1 cellular context compared by ENCODE assay signal in the genomic region with DNA sequence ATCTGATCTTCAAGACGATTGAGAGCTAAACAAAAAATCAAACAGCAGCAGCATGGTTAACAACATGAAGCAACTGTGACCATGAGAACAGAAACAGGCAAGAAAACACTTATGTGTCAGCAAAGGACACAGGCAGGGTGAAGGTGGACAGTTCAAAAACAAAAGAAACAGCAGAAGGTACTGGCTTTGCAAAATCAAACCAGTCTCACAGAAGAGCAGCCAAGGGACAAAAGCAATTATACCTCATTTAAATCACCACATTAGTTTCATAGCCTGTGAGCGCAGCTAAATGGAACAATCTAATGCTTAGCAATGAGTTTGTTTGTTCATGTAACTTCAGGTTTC.
TF ChIP-seq lines count a peak whose summit lies in the region.

No MANE protein-coding gene starts in this region.

TF ChIP-seq in K562, 482 proteins besides CTCF, POLR2A, EP300 and RAD21 (continued from another document and continues in another):
- TF ChIP-seq, protein P1, sequence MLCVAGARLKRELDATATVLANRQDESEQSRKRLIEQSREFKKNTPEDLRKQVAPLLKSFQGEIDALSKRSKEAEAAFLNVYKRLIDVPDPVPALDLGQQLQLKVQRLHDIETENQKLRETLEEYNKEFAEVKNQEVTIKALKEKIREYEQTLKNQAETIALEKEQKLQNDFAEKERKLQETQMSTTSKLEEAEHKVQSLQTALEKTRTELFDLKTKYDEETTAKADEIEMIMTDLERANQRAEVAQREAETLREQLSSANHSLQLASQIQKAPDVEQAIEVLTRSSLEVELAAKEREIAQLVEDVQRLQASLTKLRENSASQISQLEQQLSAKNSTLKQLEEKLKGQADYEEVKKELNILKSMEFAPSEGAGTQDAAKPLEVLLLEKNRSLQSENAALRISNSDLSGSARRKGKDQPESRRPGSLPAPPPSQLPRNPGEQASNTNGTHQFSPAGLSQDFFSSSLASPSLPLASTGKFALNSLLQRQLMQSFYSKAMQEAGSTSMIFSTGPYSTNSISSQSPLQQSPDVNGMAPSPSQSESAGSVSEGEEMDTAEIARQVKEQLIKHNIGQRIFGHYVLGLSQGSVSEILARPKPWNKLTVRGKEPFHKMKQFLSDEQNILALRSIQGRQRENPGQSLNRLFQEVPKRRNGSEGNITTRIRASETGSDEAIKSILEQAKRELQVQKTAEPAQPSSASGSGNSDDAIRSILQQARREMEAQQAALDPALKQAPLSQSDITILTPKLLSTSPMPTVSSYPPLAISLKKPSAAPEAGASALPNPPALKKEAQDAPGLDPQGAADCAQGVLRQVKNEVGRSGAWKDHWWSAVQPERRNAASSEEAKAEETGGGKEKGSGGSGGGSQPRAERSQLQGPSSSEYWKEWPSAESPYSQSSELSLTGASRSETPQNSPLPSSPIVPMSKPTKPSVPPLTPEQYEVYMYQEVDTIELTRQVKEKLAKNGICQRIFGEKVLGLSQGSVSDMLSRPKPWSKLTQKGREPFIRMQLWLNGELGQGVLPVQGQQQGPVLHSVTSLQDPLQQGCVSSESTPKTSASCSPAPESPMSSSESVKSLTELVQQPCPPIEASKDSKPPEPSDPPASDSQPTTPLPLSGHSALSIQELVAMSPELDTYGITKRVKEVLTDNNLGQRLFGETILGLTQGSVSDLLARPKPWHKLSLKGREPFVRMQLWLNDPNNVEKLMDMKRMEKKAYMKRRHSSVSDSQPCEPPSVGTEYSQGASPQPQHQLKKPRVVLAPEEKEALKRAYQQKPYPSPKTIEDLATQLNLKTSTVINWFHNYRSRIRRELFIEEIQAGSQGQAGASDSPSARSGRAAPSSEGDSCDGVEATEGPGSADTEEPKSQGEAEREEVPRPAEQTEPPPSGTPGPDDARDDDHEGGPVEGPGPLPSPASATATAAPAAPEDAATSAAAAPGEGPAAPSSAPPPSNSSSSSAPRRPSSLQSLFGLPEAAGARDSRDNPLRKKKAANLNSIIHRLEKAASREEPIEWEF (CRISPR knock-in tag; IDR thresholded peaks at IDR 0.05), result no peak
- TF ChIP-seq ZNF75A (CRISPR knock-in tag; IDR thresholded peaks at IDR 0.05) (no peak), PTBP1 (IDR thresholded peaks at IDR 0.05; ENCODE audit: low read depth, low read length) (no peak), ELF2 (CRISPR knock-in tag; IDR thresholded peaks at IDR 0.05) (no peak), EP400 (IDR thresholded peaks at IDR 0.05) (no peak), HDAC3 (IDR thresholded peaks at IDR 0.05; ENCODE audit: borderline replicate concordance, partially characterized antibody) (no peak), MEF2A (IDR thresholded peaks at IDR 0.05; ENCODE audit: control insufficient read depth, low read depth, low read length) (no peak), CXXC5 (CRISPR knock-in tag; IDR thresholded peaks at IDR 0.05) (peak; percentile 1; the same call in 1 of the 2 replicates), PCBP2 (IDR thresholded peaks at IDR 0.05; ENCODE audit: low read depth, low read length, poor library complexity, severe bottlenecking) (no peak), OTX1 (CRISPR knock-in tag; IDR thresholded peaks at IDR 0.05) (0 out of 2 replicates have a peak, but pooled peaks have one; percentile 14), MEF2D (tag; conservative IDR thresholded peaks at IDR 0.05; ENCODE audit: low read depth) (no peak), POLR2H (tag; IDR thresholded peaks at IDR 0.05; ENCODE audit: low read depth) (no peak), BRCA1 (IDR thresholded peaks at IDR 0.05) (no peak), BRCA1 (CRISPR knock-in tag; IDR thresholded peaks at IDR 0.05) (no peak), ZNF197 (CRISPR knock-in tag; IDR thresholded peaks at IDR 0.05; ENCODE audit: low read depth) (no peak), ZNF217 (CRISPR knock-in tag; IDR thresholded peaks at IDR 0.05) (no peak), RBM14 (IDR thresholded peaks at IDR 0.05; ENCODE audit: borderline replicate concordance, insufficient read depth, low read depth, low read length) (no peak), SAP30 (IDR thresholded peaks at IDR 0.05; ENCODE audit: borderline replicate concordance, insufficient read depth, low read depth, low read length, poor library complexity, severe bottlenecking) (no peak), ZNF23 (CRISPR knock-in tag; IDR thresholded peaks at IDR 0.05) (no peak; the same call in 1 of the 2 replicates), RUNX1 (IDR thresholded peaks at IDR 0.05; ENCODE audit: low read depth) (no peak), ZNF184 (CRISPR knock-in tag; IDR thresholded peaks at IDR 0.05) (no peak), BACH1 (tag; IDR thresholded peaks at IDR 0.05) (no peak), ZNF77 (CRISPR knock-in tag; IDR thresholded peaks at IDR 0.05) (no peak), U2AF2 (optimal IDR thresholded peaks at IDR 0.05; ENCODE audit: low read depth, low read length) (no peak), BRD4 (IDR thresholded peaks at IDR 0.05) (no peak), PHF20 (IDR thresholded peaks at IDR 0.05; ENCODE audit: partially characterized antibody) (no peak), ZNF507 (tag; conservative IDR thresholded peaks at IDR 0.05) (no peak), MTA3 (IDR thresholded peaks at IDR 0.05; ENCODE audit: borderline replicate concordance) (no peak), HCFC1 (IDR thresholded peaks at IDR 0.05; ENCODE audit: low read depth, low read length) (no peak), SRSF3 (IDR thresholded peaks at IDR 0.05; ENCODE audit: insufficient read depth, low read length) (no peak), GTF2E2 (tag; IDR thresholded peaks at IDR 0.05) (no peak; the same call in 1 of the 2 replicates), HIVEP1 (CRISPR knock-in tag; IDR thresholded peaks at IDR 0.05) (no peak), ZSCAN32 (CRISPR knock-in tag; IDR thresholded peaks at IDR 0.05) (no peak), PRPF4 (IDR thresholded peaks at IDR 0.05; ENCODE audit: insufficient read depth, low read depth, low read length, poor library complexity, severe bottlenecking) (no peak), TCF7L2 (IDR thresholded peaks at IDR 0.05; ENCODE audit: low read depth, low read length) (no peak), ZNF79 (CRISPR knock-in tag; IDR thresholded peaks at IDR 0.05; ENCODE audit: low read depth) (0 out of 2 replicates have a peak, but pooled peaks have one; percentile 3), U2AF1 (optimal IDR thresholded peaks at IDR 0.05; ENCODE audit: low read depth, low read length) (no peak), ZC3H11A (IDR thresholded peaks at IDR 0.05; ENCODE audit: low read depth, low read length) (no peak), ZNF140 (CRISPR knock-in tag; IDR thresholded peaks at IDR 0.05) (no peak)
- TF ChIP-seq, protein P2, sequence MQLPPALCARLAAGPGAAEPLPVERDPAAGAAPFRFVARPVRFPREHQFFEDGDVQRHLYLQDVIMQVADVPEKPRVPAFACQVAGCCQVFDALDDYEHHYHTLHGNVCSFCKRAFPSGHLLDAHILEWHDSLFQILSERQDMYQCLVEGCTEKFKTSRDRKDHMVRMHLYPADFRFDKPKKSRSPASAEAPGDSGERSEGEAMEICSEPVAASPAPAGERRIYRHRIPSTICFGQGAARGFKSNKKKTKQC (CRISPR knock-in tag; IDR thresholded peaks at IDR 0.05), result no peak
- TF ChIP-seq, protein P3, sequence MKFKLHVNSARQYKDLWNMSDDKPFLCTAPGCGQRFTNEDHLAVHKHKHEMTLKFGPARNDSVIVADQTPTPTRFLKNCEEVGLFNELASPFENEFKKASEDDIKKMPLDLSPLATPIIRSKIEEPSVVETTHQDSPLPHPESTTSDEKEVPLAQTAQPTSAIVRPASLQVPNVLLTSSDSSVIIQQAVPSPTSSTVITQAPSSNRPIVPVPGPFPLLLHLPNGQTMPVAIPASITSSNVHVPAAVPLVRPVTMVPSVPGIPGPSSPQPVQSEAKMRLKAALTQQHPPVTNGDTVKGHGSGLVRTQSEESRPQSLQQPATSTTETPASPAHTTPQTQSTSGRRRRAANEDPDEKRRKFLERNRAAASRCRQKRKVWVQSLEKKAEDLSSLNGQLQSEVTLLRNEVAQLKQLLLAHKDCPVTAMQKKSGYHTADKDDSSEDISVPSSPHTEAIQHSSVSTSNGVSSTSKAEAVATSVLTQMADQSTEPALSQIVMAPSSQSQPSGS (CRISPR knock-in tag; IDR thresholded peaks at IDR 0.05), result no peak
- TF ChIP-seq, protein P4, sequence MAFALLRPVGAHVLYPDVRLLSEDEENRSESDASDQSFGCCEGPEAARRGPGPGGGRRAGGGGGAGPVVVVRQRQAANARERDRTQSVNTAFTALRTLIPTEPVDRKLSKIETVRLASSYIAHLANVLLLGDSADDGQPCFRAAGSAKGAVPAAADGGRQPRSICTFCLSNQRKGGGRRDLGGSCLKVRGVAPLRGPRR (CRISPR knock-in tag; IDR thresholded peaks at IDR 0.05), result no peak
- TF ChIP-seq, protein P5, sequence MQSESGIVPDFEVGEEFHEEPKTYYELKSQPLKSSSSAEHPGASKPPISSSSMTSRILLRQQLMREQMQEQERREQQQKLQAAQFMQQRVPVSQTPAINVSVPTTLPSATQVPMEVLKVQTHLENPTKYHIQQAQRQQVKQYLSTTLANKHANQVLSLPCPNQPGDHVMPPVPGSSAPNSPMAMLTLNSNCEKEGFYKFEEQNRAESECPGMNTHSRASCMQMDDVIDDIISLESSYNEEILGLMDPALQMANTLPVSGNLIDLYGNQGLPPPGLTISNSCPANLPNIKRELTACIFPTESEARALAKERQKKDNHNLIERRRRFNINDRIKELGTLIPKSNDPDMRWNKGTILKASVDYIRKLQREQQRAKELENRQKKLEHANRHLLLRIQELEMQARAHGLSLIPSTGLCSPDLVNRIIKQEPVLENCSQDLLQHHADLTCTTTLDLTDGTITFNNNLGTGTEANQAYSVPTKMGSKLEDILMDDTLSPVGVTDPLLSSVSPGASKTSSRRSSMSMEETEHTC (IDR thresholded peaks at IDR 0.05), result no peak
- TF ChIP-seq, protein P6, sequence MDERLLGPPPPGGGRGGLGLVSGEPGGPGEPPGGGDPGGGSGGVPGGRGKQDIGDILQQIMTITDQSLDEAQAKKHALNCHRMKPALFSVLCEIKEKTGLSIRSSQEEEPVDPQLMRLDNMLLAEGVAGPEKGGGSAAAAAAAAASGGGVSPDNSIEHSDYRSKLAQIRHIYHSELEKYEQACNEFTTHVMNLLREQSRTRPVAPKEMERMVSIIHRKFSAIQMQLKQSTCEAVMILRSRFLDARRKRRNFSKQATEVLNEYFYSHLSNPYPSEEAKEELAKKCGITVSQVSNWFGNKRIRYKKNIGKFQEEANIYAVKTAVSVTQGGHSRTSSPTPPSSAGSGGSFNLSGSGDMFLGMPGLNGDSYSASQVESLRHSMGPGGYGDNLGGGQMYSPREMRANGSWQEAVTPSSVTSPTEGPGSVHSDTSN (CRISPR knock-in tag; IDR thresholded peaks at IDR 0.05; ENCODE audit: low read depth), result no peak
- TF ChIP-seq, protein P6 (tag; conservative IDR thresholded peaks at IDR 0.05; ENCODE audit: low read depth), result no peak
- TF ChIP-seq, protein P7, sequence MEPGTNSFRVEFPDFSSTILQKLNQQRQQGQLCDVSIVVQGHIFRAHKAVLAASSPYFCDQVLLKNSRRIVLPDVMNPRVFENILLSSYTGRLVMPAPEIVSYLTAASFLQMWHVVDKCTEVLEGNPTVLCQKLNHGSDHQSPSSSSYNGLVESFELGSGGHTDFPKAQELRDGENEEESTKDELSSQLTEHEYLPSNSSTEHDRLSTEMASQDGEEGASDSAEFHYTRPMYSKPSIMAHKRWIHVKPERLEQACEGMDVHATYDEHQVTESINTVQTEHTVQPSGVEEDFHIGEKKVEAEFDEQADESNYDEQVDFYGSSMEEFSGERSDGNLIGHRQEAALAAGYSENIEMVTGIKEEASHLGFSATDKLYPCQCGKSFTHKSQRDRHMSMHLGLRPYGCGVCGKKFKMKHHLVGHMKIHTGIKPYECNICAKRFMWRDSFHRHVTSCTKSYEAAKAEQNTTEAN (CRISPR knock-in tag; IDR thresholded peaks at IDR 0.05), result peak; percentile 70; the same call in 1 of the 2 replicates
- TF ChIP-seq, protein P8, sequence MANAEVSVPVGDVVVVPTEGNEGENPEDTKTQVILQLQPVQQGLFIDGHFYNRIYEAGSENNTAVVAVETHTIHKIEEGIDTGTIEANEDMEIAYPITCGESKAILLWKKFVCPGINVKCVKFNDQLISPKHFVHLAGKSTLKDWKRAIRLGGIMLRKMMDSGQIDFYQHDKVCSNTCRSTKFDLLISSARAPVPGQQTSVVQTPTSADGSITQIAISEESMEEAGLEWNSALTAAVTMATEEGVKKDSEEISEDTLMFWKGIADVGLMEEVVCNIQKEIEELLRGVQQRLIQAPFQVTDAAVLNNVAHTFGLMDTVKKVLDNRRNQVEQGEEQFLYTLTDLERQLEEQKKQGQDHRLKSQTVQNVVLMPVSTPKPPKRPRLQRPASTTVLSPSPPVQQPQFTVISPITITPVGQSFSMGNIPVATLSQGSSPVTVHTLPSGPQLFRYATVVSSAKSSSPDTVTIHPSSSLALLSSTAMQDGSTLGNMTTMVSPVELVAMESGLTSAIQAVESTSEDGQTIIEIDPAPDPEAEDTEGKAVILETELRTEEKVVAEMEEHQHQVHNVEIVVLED (CRISPR knock-in tag; IDR thresholded peaks at IDR 0.05), result peak; percentile 38; the same call in 1 of the 2 replicates
- TF ChIP-seq, protein P9, sequence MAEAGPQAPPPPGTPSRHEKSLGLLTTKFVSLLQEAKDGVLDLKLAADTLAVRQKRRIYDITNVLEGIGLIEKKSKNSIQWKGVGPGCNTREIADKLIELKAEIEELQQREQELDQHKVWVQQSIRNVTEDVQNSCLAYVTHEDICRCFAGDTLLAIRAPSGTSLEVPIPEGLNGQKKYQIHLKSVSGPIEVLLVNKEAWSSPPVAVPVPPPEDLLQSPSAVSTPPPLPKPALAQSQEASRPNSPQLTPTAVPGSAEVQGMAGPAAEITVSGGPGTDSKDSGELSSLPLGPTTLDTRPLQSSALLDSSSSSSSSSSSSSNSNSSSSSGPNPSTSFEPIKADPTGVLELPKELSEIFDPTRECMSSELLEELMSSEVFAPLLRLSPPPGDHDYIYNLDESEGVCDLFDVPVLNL (CRISPR knock-in tag; IDR thresholded peaks at IDR 0.05; ENCODE audit: low read depth), result no peak
- TF ChIP-seq, protein P10, sequence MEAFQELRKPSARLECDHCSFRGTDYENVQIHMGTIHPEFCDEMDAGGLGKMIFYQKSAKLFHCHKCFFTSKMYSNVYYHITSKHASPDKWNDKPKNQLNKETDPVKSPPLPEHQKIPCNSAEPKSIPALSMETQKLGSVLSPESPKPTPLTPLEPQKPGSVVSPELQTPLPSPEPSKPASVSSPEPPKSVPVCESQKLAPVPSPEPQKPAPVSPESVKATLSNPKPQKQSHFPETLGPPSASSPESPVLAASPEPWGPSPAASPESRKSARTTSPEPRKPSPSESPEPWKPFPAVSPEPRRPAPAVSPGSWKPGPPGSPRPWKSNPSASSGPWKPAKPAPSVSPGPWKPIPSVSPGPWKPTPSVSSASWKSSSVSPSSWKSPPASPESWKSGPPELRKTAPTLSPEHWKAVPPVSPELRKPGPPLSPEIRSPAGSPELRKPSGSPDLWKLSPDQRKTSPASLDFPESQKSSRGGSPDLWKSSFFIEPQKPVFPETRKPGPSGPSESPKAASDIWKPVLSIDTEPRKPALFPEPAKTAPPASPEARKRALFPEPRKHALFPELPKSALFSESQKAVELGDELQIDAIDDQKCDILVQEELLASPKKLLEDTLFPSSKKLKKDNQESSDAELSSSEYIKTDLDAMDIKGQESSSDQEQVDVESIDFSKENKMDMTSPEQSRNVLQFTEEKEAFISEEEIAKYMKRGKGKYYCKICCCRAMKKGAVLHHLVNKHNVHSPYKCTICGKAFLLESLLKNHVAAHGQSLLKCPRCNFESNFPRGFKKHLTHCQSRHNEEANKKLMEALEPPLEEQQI (IDR thresholded peaks at IDR 0.05), result no peak
